25 cellular contexts compared by ENCODE assay signal in genomic region chr15:79265987-79266579, GRCh38. TPM values are rescaled to one million over a fixed set of nuclear protein-coding genes. Genes with fewer than 3 reads are reported as not detected.
A peak's percentile ranks its signal among the peaks of the same experiment; 100 is the strongest.
DNase-seq lines count a peak whose midpoint lies in the region; ATAC-seq, FAIRE-seq and TF ChIP-seq lines count a peak whose summit lies in the region.
"Had no signal": no experiment of that assay in that cellular context is flagged by ENCODE, and none has a peak within 500 bp of the region (broad histone marks: within the 10 kb centered on the region; RNA-seq: fewer than 3 reads in every experiment).

No MANE protein-coding gene starts in this region.

- ATAC-seq in T-helper 17 cell (no peak), right cardiac atrium (peak in 1 of 2 donors; percentile 61), T-cell (replicated peaks in 1 of 4) (no peak)

- H2AK5ac ChIP-seq in H1 (ENCODE audit: low read depth, low read length): no peak overlapping the region

- no peak overlapping the region for H2BK5ac ChIP-seq in H1 (ENCODE audit: low read depth, low read length)

- H3K27ac ChIP-seq in H1 (ENCODE audit: low read depth, low read length) (no peak overlapping the region), right cardiac atrium (ENCODE audit: low read length) (peak overlapping the region; percentile 35)
- H3K27ac ChIP-seq: SJCRH30 had no signal

- CTCF ChIA-PET in H1 (lab: Charles Lee; ENCODE audit: partially characterized antibody): interaction anchor here (0.5 to 1.5 kb wide), 5 partner anchors 10 to 81 kb away, joined by 3 to 5 read pairs (median 4); no protein-coding TSS in a partner anchor
- CTCF ChIA-PET in Caco-2 (lab: Charles Lee): no interaction called here
- CTCF ChIA-PET in T-cell (lab: Charles Lee): no interaction called here

- no peaks in the 10 kb centered on the region for H3K23me2 ChIP-seq in H1 (ENCODE audit: low read depth, low read length)

- FAIRE-seq in H1 (lab: Jason Lieb, UNC) (no peak), GM12892 (lab: Jason Lieb, UNC) (no peak)
- FAIRE-seq: A204.1, HTR-8/SVneo had no signal

- H3K36me3 ChIP-seq in H1 (ENCODE audit: control insufficient read depth in 2 of 4, insufficient read depth in 4 of 4, low read length in 3 of 4) (no peaks in the 10 kb centered on the region), Caco-2 (ENCODE audit: control insufficient read depth, insufficient read depth, low read length) (no peaks in the 10 kb centered on the region)
- H3K36me3 ChIP-seq: HAP-1, SJCRH30 had no signal

- no peak overlapping the region for H3K18ac ChIP-seq in H1 (ENCODE audit: extremely low read depth, low read length)

- H4K8ac ChIP-seq in H1 (ENCODE audit: extremely low read depth, insufficient read depth, low read length): no peak overlapping the region

- no peaks in the 10 kb centered on the region for H3K79me2 ChIP-seq in H1 (ENCODE audit: control insufficient read depth in 1 of 2, insufficient read depth in 2 of 2, low read length in 2 of 2)

- peak overlapping the region; percentile 89 for H2AFZ ChIP-seq in H1 (ENCODE audit: low read length)

- H3K4me2 ChIP-seq in H1 (ENCODE audit: insufficient read depth in 1 of 2, low read depth in 2 of 2, low read length in 2 of 2): no peak overlapping the region

- no peak overlapping the region for H2BK12ac ChIP-seq in H1 (ENCODE audit: low read depth, low read length)

- TF ChIP-seq POLR2A in H1 (IDR thresholded peaks at IDR 0.05; ENCODE audit: control extremely low read depth in 1 of 2, low read depth in 2 of 2, low read length in 2 of 2) (no peak), GM12892 (IDR thresholded peaks at IDR 0.05; ENCODE audit: low read depth, low read length) (no peak)

- no TSS peak for BruUV-seq in Caco-2 (replicated peaks; lab: Mats Ljungman, UMichigan)

- no peak overlapping the region for H3K14ac ChIP-seq in H1 (ENCODE audit: insufficient read length)

- no peak overlapping the region for H3K4me3 Mint-ChIP-seq in T-helper 17 cell
- no peak overlapping the region for H3K4me3 Mint-ChIP-seq in Caco-2 (ENCODE audit: unreplicated experiment)
- no peak overlapping the region for H3K4me3 Mint-ChIP-seq in CD14-positive monocyte
- no peak overlapping the region for H3K4me3 Mint-ChIP-seq in T-cell
- H3K4me3 Mint-ChIP-seq: CD4-positive, alpha-beta memory T cell had no signal

- no peak overlapping the region for H2BK120ac ChIP-seq in H1 (replicated peaks; ENCODE audit: low read depth, low read length)

- no peaks in the 10 kb centered on the region for H3K9me3 Mint-ChIP-seq in Caco-2 (ENCODE audit: unreplicated experiment)
- H3K9me3 Mint-ChIP-seq in CD14-positive monocyte: peaks cover 0 to 1% (median 0%) of the 10 kb centered on the region in 7 donors
- no peaks in the 10 kb centered on the region for H3K9me3 Mint-ChIP-seq in T-cell
- H3K9me3 Mint-ChIP-seq: CD4-positive, alpha-beta memory T cell had no signal

- H4K5ac ChIP-seq in H1 (ENCODE audit: insufficient read length, low read depth, low read length): no peak overlapping the region

- no peak overlapping the region for H3K9ac ChIP-seq in H1 (replicated peaks in 1 of 4; ENCODE audit: extremely low read depth in 1 of 4, low read depth in 3 of 4, low read length in 3 of 4)

- no peaks in the 10 kb centered on the region for H3K4me1 Mint-ChIP-seq in T-helper 17 cell
- H3K4me1 Mint-ChIP-seq in Caco-2 (ENCODE audit: low read depth, unreplicated experiment): no peaks in the 10 kb centered on the region
- no peaks in the 10 kb centered on the region for H3K4me1 Mint-ChIP-seq in CD14-positive monocyte
- no peaks in the 10 kb centered on the region for H3K4me1 Mint-ChIP-seq in T-cell
- H3K4me1 Mint-ChIP-seq: CD4-positive, alpha-beta memory T cell had no signal

- H3K4ac ChIP-seq in H1 (replicated peaks; ENCODE audit: insufficient read length, low read depth, low read length): no peak overlapping the region

- no peak overlapping the region for H3K56ac ChIP-seq in H1 (replicated peaks; ENCODE audit: insufficient read length, low read depth, low read length)

- intact Hi-C loops in right cardiac atrium (cut with DNase I) (loop anchor here in 1 of 4 donors (10.0 kb wide), 1 partner anchor 1119 kb away; no protein-coding TSS in a partner anchor), Caco-2 (cut with micrococcal nuclease; ENCODE audit: unreplicated experiment) (no loop called here), CD14-positive monocyte (cut with micrococcal nuclease) (no loop called here)

- TF ChIP-seq CTCF in H1 (IDR thresholded peaks at IDR 0.05; ENCODE audit: control extremely low read depth in 1 of 3, insufficient read depth in 1 of 3, low read depth in 1 of 3, low read length in 3 of 3): no peak
- no peak for TF ChIP-seq CTCF in Caco-2 (IDR thresholded peaks at IDR 0.05; ENCODE audit: insufficient read depth in 1 of 2, low read depth in 1 of 2, low read length in 1 of 2, severe bottlenecking in 1 of 2, unreplicated experiment in 1 of 2)
- TF ChIP-seq CTCF in CD14-positive monocyte (IDR thresholded peaks at IDR 0.05): no peak

- H3K4me3 ChIP-seq in H1 (ENCODE audit: extremely low read depth in 1 of 4, insufficient read depth in 2 of 4, low read depth in 3 of 4, low read length in 4 of 4) (no peak overlapping the region), right cardiac atrium (ENCODE audit: low read length) (no peak overlapping the region), Caco-2 (ENCODE audit: low read depth, low read length) (no peak overlapping the region)
- H3K4me3 ChIP-seq: HAP-1, SJCRH30 had no signal

- H2BK20ac ChIP-seq in H1 (ENCODE audit: low read length): no peak overlapping the region

- H4K91ac ChIP-seq in H1 (replicated peaks; ENCODE audit: insufficient read length, low read length): no peak overlapping the region

- H3K27me3 ChIP-seq in H1 (replicated peaks in 1 of 4; ENCODE audit: control insufficient read depth in 3 of 4, extremely low read depth in 1 of 4, insufficient read depth in 3 of 4, low read length in 3 of 4) (no peaks in the 10 kb centered on the region), right cardiac atrium (ENCODE audit: control insufficient read depth, insufficient read depth) (no peaks in the 10 kb centered on the region), Caco-2 (replicated peaks; ENCODE audit: control insufficient read depth, insufficient read depth, low read length) (no peaks in the 10 kb centered on the region)
- H3K27me3 ChIP-seq: SJCRH30 had no signal

- TF ChIP-seq RAD21 in H1 (IDR thresholded peaks at IDR 0.05 in 1 of 2, conservative IDR thresholded peaks at IDR 0.05 in 1 of 2; ENCODE audit: low read depth in 2 of 2, low read length in 2 of 2): no peak

- H3K9me3 ChIP-seq in T-helper 17 cell (ENCODE audit: control insufficient read depth, low read length, poor library complexity, severe bottlenecking) (no peaks in the 10 kb centered on the region), H1 (ENCODE audit: insufficient read depth in 2 of 2, low read depth in 1 of 2, low read length in 1 of 2) (no peaks in the 10 kb centered on the region), right cardiac atrium (ENCODE audit: control insufficient read depth, low read length) (no peaks in the 10 kb centered on the region), Caco-2 (no peaks in the 10 kb centered on the region)
- H3K9me3 ChIP-seq: HAP-1, SJCRH30 had no signal

- no peak overlapping the region for H2BK15ac ChIP-seq in H1 (ENCODE audit: low read length)

- H3K4me1 ChIP-seq in H1 (replicated peaks in 1 of 4; ENCODE audit: control insufficient read depth in 3 of 4, insufficient read depth in 4 of 4, low read length in 3 of 4) (no peaks in the 10 kb centered on the region; a peak in 1 of 7 replicates), right cardiac atrium (ENCODE audit: control insufficient read depth, insufficient read depth, low read length) (peaks cover 3% of the 10 kb centered on the region), Caco-2 (no peaks in the 10 kb centered on the region)
- H3K4me1 ChIP-seq: HAP-1, SJCRH30 had no signal

- WGBS in H1 (ENCODE audit: extremely low coverage in 1 of 2, insufficient coverage in 1 of 2, insufficient read length in 1 of 2, insufficient replicate concordance in 2 of 2, low coverage in 1 of 2, low lambda C conversion rate in 2 of 2, missing lambda C conversion rate in 1 of 2), 2 experiments: 81% methylated on average over 3 of the region's 3 CpGs; no CpG with 5 or more reads in 1 of the 2 experiments
- 51% methylated on average over 3 of the region's 3 CpGs for WGBS in right cardiac atrium

- H3K27me3 Mint-ChIP-seq in T-helper 17 cell (peaks cover 45% of the 10 kb centered on the region), Caco-2 (ENCODE audit: insufficient read depth, unreplicated experiment) (peaks cover 11% of the 10 kb centered on the region), CD14-positive monocyte (ENCODE audit: low read depth in 3 of 3) (peaks cover 8 to 11% (median 10%) of the 10 kb centered on the region in 3 donors), T-cell (peaks cover 24 to 40% of the 10 kb centered on the region in 2 donors)

- no peak for TF ChIP-seq EP300 in H1 (IDR thresholded peaks at IDR 0.05; ENCODE audit: borderline replicate concordance in 1 of 2, low read depth in 2 of 2, low read length in 2 of 2)

- H3K79me1 ChIP-seq in H1 (ENCODE audit: low read depth, low read length): no peaks in the 10 kb centered on the region

- no peak overlapping the region for H3K23ac ChIP-seq in H1 (ENCODE audit: insufficient read length)

- H3K36me3 Mint-ChIP-seq in T-helper 17 cell (ENCODE audit: low read depth) (no peaks in the 10 kb centered on the region), Caco-2 (ENCODE audit: insufficient read depth, unreplicated experiment) (no peaks in the 10 kb centered on the region), CD14-positive monocyte (no peaks in the 10 kb centered on the region), T-cell (no peaks in the 10 kb centered on the region)
- H3K36me3 Mint-ChIP-seq: CD4-positive, alpha-beta memory T cell had no signal

- DNase-seq in T-helper 17 cell (no peak), H1 (ENCODE audit: low read depth in 1 of 2, low spot score in 2 of 2) (no peak), right cardiac atrium (peak in 1 of 3 donors; percentile 38), pons (ENCODE audit: low spot score) (peak; percentile 7), Caco-2 (no peak), GM12892 (ENCODE audit: insufficient read length) (no peak), CD14-positive monocyte (ENCODE audit: low spot score) (no peak), T-cell (no peak)
- DNase-seq: Calu3; CD4-positive, alpha-beta memory T cell; DMS53; IMR-90; NCI-H1417 treated with DMSO at 0.1 percent for 48 hours; NCI-H187 treated with DMSO at 0.1 percent for 48 hours; NCI-H226; NCI-H524; NCI-H82; OCI-M1; RPMI8226; SJCRH30 had no signal

- POLR2A ChIA-PET in H1 (lab: Charles Lee; ENCODE audit: partially characterized antibody) (no interaction called here), Caco-2 (lab: Charles Lee) (no interaction called here), T-cell (lab: Charles Lee) (no interaction called here)

- no peaks in the 10 kb centered on the region for H4K20me1 ChIP-seq in H1 (replicated peaks in 1 of 2; ENCODE audit: control insufficient read depth in 1 of 2, insufficient read depth in 2 of 2, low read length in 2 of 2)

- H3K27ac Mint-ChIP-seq in T-helper 17 cell (peak overlapping the region; percentile 41), Caco-2 (ENCODE audit: unreplicated experiment) (no peak overlapping the region), CD14-positive monocyte (no peak overlapping the region), T-cell (no peak overlapping the region)
- H3K27ac Mint-ChIP-seq: CD4-positive, alpha-beta memory T cell had no signal

RNA-seq across cellular contexts. Expression of gene ANKRD34C, which starts 16.4 kb away (rescaled TPM):
- not detected for total RNA-seq in T-helper 17 cell
- total RNA-seq in H1 (2021; fragmentation: NEBNext Ultra II Directional; extraction: Animal tissue kit (Norgen Biotek cat#: 25700)): not detected in 2 replicates
- 0.02 TPM in 1 of 2 replicates, not detected in the other for polyA plus RNA-seq in H1 (2011; rRNA removed)
- polyA plus RNA-seq in H1 (2011; cell fraction: cytosol; rRNA removed): not detected
- polyA plus RNA-seq in H1 (2011; cell fraction: nucleus; rRNA removed): not detected
- not detected in 4 replicates for polyA plus RNA-seq in H1 (2012, experiment 1 of 2)
- not detected for polyA plus RNA-seq in H1 (2012, experiment 2 of 2)
- polyA plus RNA-seq in H1 (2013, experiment 1 of 2): not detected
- polyA plus RNA-seq in H1 (2013, experiment 2 of 2): 0.02 TPM
- not detected in 2 replicates for polyA minus RNA-seq in H1 (2011; rRNA and poly(A)+ RNA removed)
- polyA minus RNA-seq in H1 (2011; cell fraction: cytosol; rRNA and poly(A)+ RNA removed): not detected
- not detected for polyA minus RNA-seq in H1 (2011; cell fraction: nucleus; rRNA and poly(A)+ RNA removed)
- not detected for total RNA-seq in right cardiac atrium
- 0.02 TPM for polyA plus RNA-seq in right cardiac atrium
- total RNA-seq in Caco-2 (2022): not detected in 2 replicates
- polyA plus RNA-seq in GM12892 (2012; ENCODE audit: missing spikeins): not detected
- polyA plus RNA-seq in CD14-positive monocyte: not detected
- total RNA-seq in T-cell: not detected
- total RNA-seq: Calu3; CD4-positive, alpha-beta memory T cell; IMR-90; M059J; SJCRH30 had no signal
- polyA plus RNA-seq: BJ; CD4-positive, alpha-beta memory T cell; IMR-90 had no signal

RNA-seq across cellular contexts. Expression of gene TMED3, which starts 44.8 kb away (rescaled TPM):
- 10 to 100 TPM; 19.6 to 23.7 TPM for total RNA-seq in T-helper 17 cell
- total RNA-seq in H1 (2021; fragmentation: NEBNext Ultra II Directional; extraction: Animal tissue kit (Norgen Biotek cat#: 25700)): 50.2 and 51.6 TPM in 2 replicates
- polyA plus RNA-seq in H1 (2011; rRNA removed): 109 and 110 TPM in 2 replicates
- 97.1 TPM for polyA plus RNA-seq in H1 (2011; cell fraction: cytosol; rRNA removed)
- polyA plus RNA-seq in H1 (2011; cell fraction: nucleus; rRNA removed): 67.0 TPM
- 51.8 to 68.7 TPM (median 63.2 TPM) in 4 replicates for polyA plus RNA-seq in H1 (2012, experiment 1 of 2)
- polyA plus RNA-seq in H1 (2012, experiment 2 of 2): 99.1 TPM
- 46.2 TPM for polyA plus RNA-seq in H1 (2013, experiment 1 of 2)
- polyA plus RNA-seq in H1 (2013, experiment 2 of 2): 55.9 TPM
- polyA minus RNA-seq in H1 (2011; rRNA and poly(A)+ RNA removed): 60.0 and 63.1 TPM in 2 replicates
- polyA minus RNA-seq in H1 (2011; cell fraction: cytosol; rRNA and poly(A)+ RNA removed): 33.5 TPM
- 38.9 TPM for polyA minus RNA-seq in H1 (2011; cell fraction: nucleus; rRNA and poly(A)+ RNA removed)
- 10 to 100 TPM; 27.5 to 32.8 (median 30.4) TPM for total RNA-seq in right cardiac atrium
- polyA plus RNA-seq in right cardiac atrium: 32.6 TPM
- 91.1 and 92.2 TPM in 2 replicates for total RNA-seq in Caco-2 (2022)
- polyA plus RNA-seq in GM12892 (2012; ENCODE audit: missing spikeins): 39.4 TPM
- 10 to 100 TPM; 42.5 to 47.5 TPM for polyA plus RNA-seq in CD14-positive monocyte
- total RNA-seq in T-cell: 10 to 100 TPM; 20.3 to 27.5 (median 23.8) TPM
